Comparison of ENCODE assay signal across 16 cellular contexts in genomic region chr9:114227288-114228033, GRCh38.
"Had no signal": no experiment of that assay in that cellular context is flagged by ENCODE, and none has a peak within 500 bp of the region (broad histone marks: within the 10 kb centered on the region; RNA-seq: fewer than 3 reads in every experiment).

No MANE protein-coding gene starts in this region.

- DNase-seq: activated CD4-positive, alpha-beta T cell treated with anti-CD3 and anti-CD28 coated beads, Interleukin-2, amount 50 U/mL, for 4 hours; activated effector memory CD4-positive, alpha-beta T cell treated with anti-CD3 and anti-CD28 coated beads, Interleukin-2, amount 50 U/mL, for 16 hours; activated T-cell treated with anti-CD3 and anti-CD28 coated beads, Interleukin-2, amount 50 U/mL, for 72 hours; adrenal gland; effector memory CD8-positive, alpha-beta T cell; hippocampal formation; psoas muscle; stimulated activated CD4-positive, alpha-beta T cell treated with anti-CD3 and anti-CD28 coated beads, Interleukin-4, amount 100 ng/mL, for 1 hour; T-helper 2 cell; testis; WERI-Rb-1 had no signal

- H3K9me3 Mint-ChIP-seq: activated naive CD4-positive, alpha-beta T cell treated with anti-CD3 and anti-CD28 coated beads, Interleukin-2, amount 50 U/mL, for 72 hours; activated T-cell treated with anti-CD3 and anti-CD28 coated beads, Interleukin-2, amount 50 U/mL, for 72 hours; effector memory CD8-positive, alpha-beta T cell had no signal

- H3K27me3 ChIP-seq: adrenal gland, cardiac muscle cell, testis had no signal

- H3K4me1 ChIP-seq: adrenal gland had no signal

- H3K36me3 ChIP-seq: adrenal gland, cardiac muscle cell had no signal

- H3K9me3 ChIP-seq: adrenal gland, psoas muscle, testis had no signal

- H3K27ac ChIP-seq: adrenal gland, cardiac muscle cell, psoas muscle, testis, WERI-Rb-1 had no signal

- H3K4me3 ChIP-seq: adrenal gland, cardiac muscle cell, lung, psoas muscle, smooth muscle cell, testis had no signal

- H3K4me3 Mint-ChIP-seq: activated T-cell treated with anti-CD3 and anti-CD28 coated beads, Interleukin-2, amount 50 U/mL, for 72 hours; effector memory CD8-positive, alpha-beta T cell had no signal

- H3K27ac Mint-ChIP-seq: activated naive CD4-positive, alpha-beta T cell treated with anti-CD3 and anti-CD28 coated beads, Interleukin-2, amount 50 U/mL, for 72 hours; activated T-cell treated with anti-CD3 and anti-CD28 coated beads, Interleukin-2, amount 50 U/mL, for 72 hours; effector memory CD8-positive, alpha-beta T cell had no signal

- H3K36me3 Mint-ChIP-seq: activated naive CD4-positive, alpha-beta T cell treated with anti-CD3 and anti-CD28 coated beads, Interleukin-2, amount 50 U/mL, for 72 hours had no signal

- ATAC-seq: activated naive CD4-positive, alpha-beta T cell treated with anti-CD3 and anti-CD28 coated beads, Interleukin-2, amount 50 U/mL, for 72 hours; activated T-cell treated with anti-CD3 and anti-CD28 coated beads, Interleukin-2, amount 50 U/mL, for 72 hours; effector memory CD8-positive, alpha-beta T cell; psoas muscle; sciatic nerve had no signal
